Comparison of ENCODE assay signal across 8 cellular contexts in genomic region chr3:184811999-184812844, GRCh38. TPM values are rescaled to one million over a fixed set of nuclear protein-coding genes. Genes with fewer than 3 reads are reported as not detected.
DNase-seq lines count a peak whose midpoint lies in the region; ATAC-seq and TF ChIP-seq lines count a peak whose summit lies in the region.

TSS of gene VPS8 (plus strand) at chr3:184812166. CDS start at chr3:184824633, 12,467 bp downstream.

- CTCF ChIA-PET in activated B cell treated with CpG ODN at 0.5 μM for 24 hours (lab: Charles Lee): interaction anchor here (1.0 to 1.4 kb wide), 2 partner anchors 9 to 251 kb away, joined by 3 to 6 read pairs; partner anchors contain the start of gene EPHB3

- ATAC-seq in HG03196 (IDR thresholded peaks at IDR 0.05; ENCODE audit: unreplicated experiment) (peak; percentile 90), activated B cell treated with CpG ODN at 0.5 μM for 24 hours (ENCODE audit: low read depth) (peak; percentile 92)
- ATAC-seq in central memory CD8-positive, alpha-beta T cell (replicated peaks; ENCODE audit: extremely low read depth, poor library complexity, severe bottlenecking): peak; percentile 90

- intact Hi-C loops in activated B cell treated with CpG ODN at 0.5 μM for 24 hours (cut with micrococcal nuclease): loop anchor here (1.0 to 10.0 kb wide), 7 partner anchors 99 to 927 kb away; partner anchors contain the start of genes ALG3, EEF1AKMT4, EPHB3 and MAGEF1

- peak within 1 kb of the TSS; percentile 96 for H3K4me3 Mint-ChIP-seq in activated B cell treated with CpG ODN at 0.5 μM for 24 hours
- peak within 1 kb of the TSS; percentile 92 for H3K4me3 Mint-ChIP-seq in central memory CD8-positive, alpha-beta T cell

- peak; percentile 86 for TF ChIP-seq POLR2A in GM18951 (IDR thresholded peaks at IDR 0.05; ENCODE audit: extremely low read depth, insufficient read depth, insufficient read length)

- peak; percentile 87 for DNase-seq in AG09319 (ENCODE audit: extremely low read depth, low read depth)
- peak; percentile 89 for DNase-seq in NCI-H226
- peak; percentile 95 for DNase-seq in activated B cell treated with CpG ODN at 0.5 μM for 24 hours
- peak; percentile 92 to 93 for DNase-seq in central memory CD8-positive, alpha-beta T cell (ENCODE audit: low spot score in 2 of 2)
- DNase-seq in iris pigment epithelial cell (ENCODE audit: low read depth): peak; percentile 94
- DNase-seq in stimulated activated CD4-positive, alpha-beta T cell treated with anti-CD3 and anti-CD28 coated beads, Interleukin-12 subunit alpha, Interleukin-12 subunit beta, amount 100 ng/mL, for 4 hours: peak; percentile 94

- peaks cover 24% of the 10 kb centered on the region for H3K4me1 Mint-ChIP-seq in activated B cell treated with CpG ODN at 0.5 μM for 24 hours
- peaks cover 27% of the 10 kb centered on the region for H3K4me1 Mint-ChIP-seq in central memory CD8-positive, alpha-beta T cell

- peak; percentile 48 for TF ChIP-seq CTCF in AG09319 (IDR thresholded peaks at IDR 0.05; ENCODE audit: low read depth, low read length)
- TF ChIP-seq CTCF in activated B cell treated with CpG ODN at 0.5 μM for 24 hours (IDR thresholded peaks at IDR 0.05): no peak

- POLR2A ChIA-PET in activated B cell treated with CpG ODN at 0.5 μM for 24 hours (lab: Charles Lee): interaction anchor here (0.6 to 1.9 kb wide), 6 partner anchors 9 to 1041 kb away, joined by 3 to 6 read pairs (median 4); partner anchors contain the start of gene EPHB3

- no peaks in the 10 kb centered on the region for H3K27me3 Mint-ChIP-seq in activated B cell treated with CpG ODN at 0.5 μM for 24 hours
- H3K27me3 Mint-ChIP-seq in central memory CD8-positive, alpha-beta T cell: no peaks in the 10 kb centered on the region

- in situ Hi-C loops in GM18951 (cut with MboI; ENCODE audit: low sequenced_read_pairs, unreplicated experiment): no loop called here

- peak within 1 kb of the TSS; percentile 96 for H3K27ac Mint-ChIP-seq in activated B cell treated with CpG ODN at 0.5 μM for 24 hours
- H3K27ac Mint-ChIP-seq in central memory CD8-positive, alpha-beta T cell (ENCODE audit: low read depth): peak within 1 kb of the TSS; percentile 97

- H3K36me3 Mint-ChIP-seq in activated B cell treated with CpG ODN at 0.5 μM for 24 hours (ENCODE audit: low read depth): peaks cover 17% of the 10 kb centered on the region
- peaks cover 11% of the 10 kb centered on the region for H3K36me3 Mint-ChIP-seq in central memory CD8-positive, alpha-beta T cell (ENCODE audit: insufficient read depth)

- H3K9me3 Mint-ChIP-seq in activated B cell treated with CpG ODN at 0.5 μM for 24 hours: no peaks in the 10 kb centered on the region
- no peaks in the 10 kb centered on the region for H3K9me3 Mint-ChIP-seq in central memory CD8-positive, alpha-beta T cell

RNA-seq across cellular contexts. Expression of gene VPS8, which starts in this region (rescaled TPM):
- total RNA-seq in activated B cell treated with CpG ODN at 0.5 μM for 24 hours: 57.4 and 68.8 TPM in 2 replicates

Comparison
In these comparisons a context has a peak if more than half of its experiments do, and no peak if none do; other contexts are left out.
1. Peak in every context shown above with its lines: DNase-seq and ATAC-seq.